In genomic region chr4:177087060-177087459, GRCh38 we compare ENCODE assay signal across 27 cellular contexts.
"Had no signal": no experiment of that assay in that cellular context is flagged by ENCODE, and none has a peak within 500 bp of the region (broad histone marks: within the 10 kb centered on the region; RNA-seq: fewer than 3 reads in every experiment).

No MANE protein-coding gene starts in this region.

- H3K36me3 ChIP-seq: colonic mucosa, esophagus squamous epithelium, gastrocnemius medialis, heart right ventricle, left lung, lower lobe of right lung had no signal

- ATAC-seq: effector memory CD8-positive, alpha-beta T cell; esophagus mucosa; gastrocnemius medialis; heart right ventricle; left cardiac atrium; left lung; left ventricle myocardium superior; lower lobe of right lung; naive thymus-derived CD4-positive, alpha-beta T cell had no signal

- H3K9me3 Mint-ChIP-seq: dendritic cell treated with granulocyte-macrophage colony-stimulating factor and Interleukin-4, amounts not matched to agents 40 ng/mL and 50 ng/mL, for 4 days; effector memory CD8-positive, alpha-beta T cell; endodermal cell had no signal

- H3K4me3 ChIP-seq: colonic mucosa, esophagus squamous epithelium, gastrocnemius medialis, heart right ventricle, left lung, lower lobe of right lung had no signal

- H3K27ac Mint-ChIP-seq: dendritic cell treated with granulocyte-macrophage colony-stimulating factor and Interleukin-4, amounts not matched to agents 40 ng/mL and 50 ng/mL, for 4 days; effector memory CD8-positive, alpha-beta T cell; endodermal cell; naive thymus-derived CD4-positive, alpha-beta T cell had no signal

- H3K36me3 Mint-ChIP-seq: naive thymus-derived CD4-positive, alpha-beta T cell had no signal

- FAIRE-seq: endometrium, islet of Langerhans, keratinocyte had no signal

- H3K27me3 ChIP-seq: colonic mucosa, esophagus squamous epithelium, gastrocnemius medialis, heart right ventricle, left lung had no signal

- H3K4me1 Mint-ChIP-seq: naive thymus-derived CD4-positive, alpha-beta T cell had no signal

- H3K4me1 ChIP-seq: colonic mucosa, esophagus squamous epithelium, gastrocnemius medialis, heart right ventricle, left lung, lower lobe of right lung had no signal

- DNase-seq: colonic mucosa; cortex of kidney; effector CD8-positive, alpha-beta T cell; effector memory CD8-positive, alpha-beta T cell; endodermal cell; erythroblast; esophagus squamous epithelium; foreskin fibroblast; foreskin melanocyte; gastrocnemius medialis; glutamatergic neuron; head of caudate nucleus; heart right ventricle; hippocampal formation; left cardiac atrium; left lung; left ventricle myocardium superior; lower lobe of right lung; mesendoderm; midbrain; naive thymus-derived CD4-positive, alpha-beta T cell had no signal

- H3K4me3 Mint-ChIP-seq: dendritic cell treated with granulocyte-macrophage colony-stimulating factor and Interleukin-4, amounts not matched to agents 40 ng/mL and 50 ng/mL, for 4 days; effector memory CD8-positive, alpha-beta T cell; endodermal cell; naive thymus-derived CD4-positive, alpha-beta T cell had no signal

- H3K27ac ChIP-seq: colonic mucosa, epithelial cell of prostate, esophagus squamous epithelium, gastrocnemius medialis, heart right ventricle, left lung, lower lobe of right lung had no signal

- H3K9me3 ChIP-seq: colonic mucosa, esophagus squamous epithelium, gastrocnemius medialis, left lung, lower lobe of right lung had no signal
